ENCODE assay signal across 21 cellular contexts in genomic region chrX:133359466-133359865, GRCh38. TPM values are rescaled to one million over a fixed set of nuclear protein-coding genes. Genes with fewer than 3 reads are reported as not detected.
DNase-seq lines count a peak whose midpoint lies in the region; ATAC-seq lines count a peak whose summit lies in the region.
"Had no signal": no experiment of that assay in that cellular context is flagged by ENCODE, and none has a peak within 500 bp of the region (broad histone marks: within the 10 kb centered on the region; RNA-seq: fewer than 3 reads in every experiment).

No MANE protein-coding gene starts in this region.

- WGBS in ectodermal cell, 2 experiments: 49 to 50% methylated on average over 2 of the region's 2 CpGs

- no peak overlapping the region for H3K27ac Mint-ChIP-seq in T-cell
- H3K27ac Mint-ChIP-seq: CD8-positive, alpha-beta T cell had no signal

- no peak overlapping the region for H3K9ac ChIP-seq in HUES48 (ENCODE audit: low read depth, low read length)
- H3K9ac ChIP-seq: BLaER1 treated with 17β-estradiol and CSF1 and Interleukin-3, amounts not matched to agents 10 nM and 100 nM; GM23248; SK-N-SH had no signal

- peak; percentile 21 for DNase-seq in iPS-NIHi7 (ENCODE audit: extremely low spot score)
- DNase-seq in T-cell: no peak
- no peak for DNase-seq in NCI-H1417 treated with DMSO at 0.1 percent for 48 hours (lab: John Stamatoyannopoulos, UW)
- DNase-seq: CD8-positive, alpha-beta T cell; DND-41; GM23248; KG1; MV-4-11; NCI-H1417; NCI-H187 treated with DMSO at 0.1 percent for 48 hours; NCI-H226; NCI-H524; NCI-H82; SHP77; SK-N-SH had no signal

- peak overlapping the region; percentile 76 for H3K27ac ChIP-seq in HUES48 (ENCODE audit: low read depth, low read length)
- peak overlapping the region; percentile 36 for H3K27ac ChIP-seq in ectodermal cell (ENCODE audit: insufficient read depth, low read depth, low read length, poor library complexity, severe bottlenecking)
- H3K27ac ChIP-seq: BLaER1 treated with 17β-estradiol and CSF1 and Interleukin-3, amounts not matched to agents 10 nM and 100 nM; GM23248 had no signal

- no peaks in the 10 kb centered on the region for H3K9me3 Mint-ChIP-seq in T-cell
- H3K9me3 Mint-ChIP-seq: CD8-positive, alpha-beta T cell had no signal

- H3K4me1 ChIP-seq in HUES48 (ENCODE audit: control insufficient read depth, insufficient read depth, low read length): peaks cover 81% of the 10 kb centered on the region
- no peaks in the 10 kb centered on the region for H3K4me1 ChIP-seq in ectodermal cell (ENCODE audit: control insufficient read depth, insufficient read depth, low read length)
- H3K4me1 ChIP-seq: BLaER1 treated with 17β-estradiol and CSF1 and Interleukin-3, amounts not matched to agents 10 nM and 100 nM had no signal

- no peaks in the 10 kb centered on the region for H3K9me3 ChIP-seq in HUES48 (ENCODE audit: control insufficient read depth, insufficient read depth, low read length)
- H3K9me3 ChIP-seq in ectodermal cell (ENCODE audit: control insufficient read depth, low read length): no peaks in the 10 kb centered on the region
- H3K9me3 ChIP-seq: SK-N-SH had no signal

- no peak overlapping the region for H3K4me3 Mint-ChIP-seq in T-cell
- H3K4me3 Mint-ChIP-seq: CD8-positive, alpha-beta T cell had no signal

- H3K27me3 ChIP-seq in HUES48 (ENCODE audit: control insufficient read depth, insufficient read depth, low read length) (no peaks in the 10 kb centered on the region), ectodermal cell (ENCODE audit: control insufficient read depth, insufficient read depth, low read length, poor library complexity, severe bottlenecking) (no peaks in the 10 kb centered on the region)

- H3K4me3 ChIP-seq in HUES48 (ENCODE audit: low read depth, low read length) (0 out of 2 replicates have a peak overlapping the region, but pooled peaks have one; percentile 0), ectodermal cell (ENCODE audit: insufficient read depth, low read depth, low read length) (no peak overlapping the region)
- H3K4me3 ChIP-seq: BLaER1 treated with 17β-estradiol and CSF1 and Interleukin-3, amounts not matched to agents 10 nM and 100 nM; GM23248 had no signal

- CTCF ChIA-PET in T-cell (lab: Charles Lee): no interaction called here

- no peaks in the 10 kb centered on the region for H3K36me3 Mint-ChIP-seq in T-cell
- H3K36me3 Mint-ChIP-seq: CD8-positive, alpha-beta T cell had no signal

- H3K27me3 Mint-ChIP-seq in T-cell: peaks cover 0 to 35% of the 10 kb centered on the region in 2 donors

- POLR2A ChIA-PET in T-cell (lab: Charles Lee): no interaction called here

- peaks cover 29% of the 10 kb centered on the region; the same call in 1 of the 2 replicates for H3K36me3 ChIP-seq in HUES48 (ENCODE audit: control insufficient read depth, insufficient read depth, low read length)
- no peaks in the 10 kb centered on the region for H3K36me3 ChIP-seq in ectodermal cell (ENCODE audit: control insufficient read depth, insufficient read depth, low read length)
- H3K36me3 ChIP-seq: BLaER1 treated with 17β-estradiol and CSF1 and Interleukin-3, amounts not matched to agents 10 nM and 100 nM had no signal

- no peaks in the 10 kb centered on the region for H3K4me1 Mint-ChIP-seq in T-cell

- ATAC-seq in GM21515 (IDR thresholded peaks at IDR 0.05; ENCODE audit: unreplicated experiment) (no peak), GM18868 (IDR thresholded peaks at IDR 0.05; ENCODE audit: unreplicated experiment) (no peak), T-cell (replicated peaks in 1 of 4) (no peak)
- ATAC-seq: CD8-positive, alpha-beta T cell had no signal

RNA-seq across cellular contexts. Expression of gene GPC4, which starts 55.8 kb away (rescaled TPM):
- 19.8 TPM for polyA plus RNA-seq in ectodermal cell (2013, experiment 1 of 4)
- 22.6 TPM for polyA plus RNA-seq in ectodermal cell (2013, experiment 2 of 4)
- 17.4 TPM for polyA plus RNA-seq in ectodermal cell (2013, experiment 3 of 4)
- polyA plus RNA-seq in ectodermal cell (2013, experiment 4 of 4): 21.5 TPM
- under 1 TPM in 3 of 5 donors, not detected in 2; 0.13 to 0.44 (median 0.32) TPM for total RNA-seq in T-cell
- total RNA-seq: CD8-positive, alpha-beta T cell; RPMI7951 had no signal
